Comparison of ENCODE assay signal across 8 cellular contexts in the genomic region with DNA sequence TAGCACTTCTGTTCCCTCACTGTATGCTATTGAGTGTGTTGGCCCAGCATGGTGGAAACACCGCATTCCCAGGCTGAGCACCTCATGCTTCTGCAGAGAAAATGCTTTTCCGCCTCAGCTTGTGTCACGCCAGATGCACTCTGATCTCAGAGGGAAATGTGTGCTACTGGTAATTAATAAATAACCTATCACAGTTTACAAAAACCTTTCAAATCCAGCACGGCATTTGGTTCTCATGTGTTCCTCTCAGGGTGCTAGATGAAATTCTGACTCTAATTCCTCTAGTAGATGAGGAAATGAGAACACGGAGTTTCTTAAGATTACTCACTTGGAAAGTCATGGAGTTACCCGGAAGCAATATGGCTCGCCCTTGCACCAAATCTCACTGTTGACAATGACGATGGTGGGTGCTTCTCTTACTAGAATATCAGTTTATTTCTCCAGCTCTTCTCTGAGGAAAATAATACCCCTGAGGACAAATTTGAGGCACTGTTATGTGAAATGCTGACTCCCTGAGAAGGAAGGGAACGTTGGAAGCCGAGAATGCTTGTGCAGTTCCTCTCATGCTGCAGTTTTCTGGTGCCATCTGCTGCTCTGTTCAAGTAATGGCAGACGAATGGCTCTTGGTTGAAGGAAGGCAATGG.
DNase-seq lines count a peak whose midpoint lies in the region; ATAC-seq and TF ChIP-seq lines count a peak whose summit lies in the region.

No MANE protein-coding gene starts in this region.

- no peaks in the 10 kb centered on the region for H3K79me2 ChIP-seq in parathyroid adenoma

- no peaks in the 10 kb centered on the region for H3K27me3 ChIP-seq in parathyroid adenoma (ENCODE audit: control insufficient read depth, insufficient read depth, low read length)

- H3K9me3 ChIP-seq in parathyroid adenoma (ENCODE audit: control insufficient read depth, low read length) = no peaks in the 10 kb centered on the region

- intact Hi-C loops in Right ventricle myocardium superior (cut with DNase I) = loop anchor here (1.0 kb wide), 1 partner anchor 179 kb away; no protein-coding TSS in a partner anchor

- no peaks in the 10 kb centered on the region for H3K36me3 ChIP-seq in parathyroid adenoma (ENCODE audit: control insufficient read depth, insufficient read depth, low read length)

- peak overlapping the region; percentile 73 for H3K4me2 ChIP-seq in parathyroid adenoma (ENCODE audit: low read length)

- peak; percentile 61 for DNase-seq in ELF-1 (ENCODE audit: low read depth, low spot score)
- peak; percentile 82 for DNase-seq in HS-27A (ENCODE audit: low read depth)
- DNase-seq in NCI-H82 (lab: John Stamatoyannopoulos, UW) = peak; percentile 91
- DNase-seq in activated naive CD4-positive, alpha-beta T cell treated with anti-CD3 and anti-CD28 coated beads, Interleukin-2, amount 50 U/mL, for 16 hours = peak; percentile 18
- no peak for DNase-seq in Right ventricle myocardium superior
- no peak for DNase-seq in cortex of kidney (lab: John Stamatoyannopoulos, UW)

- H2AFZ ChIP-seq in parathyroid adenoma = peak overlapping the region; percentile 94

- peak; percentile 85 for TF ChIP-seq CTCF in parathyroid adenoma (IDR thresholded peaks at IDR 0.05)

- peaks cover 3% of the 10 kb centered on the region for H3K4me1 ChIP-seq in parathyroid adenoma

- no peak overlapping the region for H3K9ac ChIP-seq in parathyroid adenoma

- H3K4me3 ChIP-seq in parathyroid adenoma (ENCODE audit: low read depth, low read length) = peak overlapping the region; percentile 45

- ATAC-seq in GM21360 (IDR thresholded peaks at IDR 0.05; ENCODE audit: unreplicated experiment) (peak; percentile 74), Right ventricle myocardium superior (ENCODE audit: poor library complexity) (peak; percentile 92)

- no peak overlapping the region for H3K27ac ChIP-seq in parathyroid adenoma

Comparison
In these comparisons a context has a peak if more than half of its experiments do, and no peak if none do; other contexts are left out.
1. DNase-seq: peak in ELF-1 (single experiment), HS-27A (single experiment), NCI-H82 (single experiment) and activated naive CD4-positive, alpha-beta T cell treated with anti-CD3 and anti-CD28 coated beads, Interleukin-2, amount 50 U/mL, for 16 hours (single experiment); none in Right ventricle myocardium superior (single experiment) and cortex of kidney (single experiment).